10 cellular contexts compared by ENCODE assay signal in the genomic region with DNA sequence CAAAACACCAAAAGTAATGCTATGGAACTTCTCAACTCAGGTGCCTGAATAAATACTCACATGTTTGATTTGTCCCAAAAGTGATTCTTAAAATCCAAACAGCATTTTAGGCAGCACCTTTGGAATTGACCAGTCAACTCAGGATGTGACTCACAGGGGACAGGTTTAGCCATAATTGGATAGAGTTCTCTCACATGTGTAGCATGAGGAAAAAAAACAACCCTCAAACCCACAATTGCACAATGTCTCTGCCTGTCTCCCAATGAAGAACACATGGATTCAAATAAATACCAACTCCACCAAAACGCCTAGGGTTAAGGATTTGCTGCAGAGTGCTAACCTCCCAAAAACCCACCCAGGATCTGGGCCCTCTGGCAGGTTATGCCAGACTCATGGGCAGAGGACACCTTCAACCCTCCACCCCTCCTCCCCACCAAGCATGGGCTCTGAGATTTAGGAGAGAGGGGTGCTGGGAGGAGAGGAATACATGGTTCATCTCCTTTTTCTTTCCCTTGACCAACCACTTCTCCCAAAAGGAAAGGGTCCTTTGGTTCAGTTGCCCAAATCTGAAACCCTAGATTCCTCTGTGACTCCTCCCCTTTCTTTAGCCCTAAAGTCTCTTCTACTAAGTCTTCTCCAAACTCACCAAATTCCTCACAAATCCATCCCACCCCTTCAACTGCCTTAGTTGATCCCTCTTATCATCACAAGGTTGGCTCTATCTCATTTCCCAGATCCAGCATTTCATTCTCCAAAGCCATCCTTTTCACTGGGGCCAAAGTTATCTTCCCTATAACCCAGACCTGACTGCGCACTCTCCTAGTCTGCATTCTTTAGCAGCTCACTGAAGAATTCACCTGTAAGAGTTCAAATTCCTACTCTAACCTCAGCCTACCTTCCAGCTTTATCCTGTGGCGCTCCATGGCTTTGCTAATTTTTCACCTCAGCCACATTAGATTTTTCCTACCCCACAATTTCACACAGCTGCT. TPM values are rescaled to one million over a fixed set of nuclear protein-coding genes. Genes with fewer than 3 reads are reported as not detected.
DNase-seq lines count a peak whose midpoint lies in the region; ATAC-seq and TF ChIP-seq lines count a peak whose summit lies in the region.
"Had no signal": no experiment of that assay in that cellular context is flagged by ENCODE, and none has a peak within 500 bp of the region (broad histone marks: within the 10 kb centered on the region; RNA-seq: fewer than 3 reads in every experiment).

No MANE protein-coding gene starts in this region.

- H3K4me1 Mint-ChIP-seq in CD14-positive monocyte, result peaks cover 53% of the 10 kb centered on the region

- H3K4me3 ChIP-seq in DND-41 (ENCODE audit: low read depth in 1 of 2, low read length in 2 of 2) (no peak overlapping the region), mammary epithelial cell (replicated peaks in 1 of 3; ENCODE audit: insufficient read depth in 1 of 3, low read depth in 2 of 3, low read length in 3 of 3) (peak overlapping the region in 1 of 3 experiments; percentile 21)

- CTCF ChIA-PET in mammary epithelial cell (lab: Charles Lee; ENCODE audit: low non-redundant PET), result no interaction called here

- H3K27ac ChIP-seq in DND-41 (ENCODE audit: low read length) (no peak overlapping the region), mammary epithelial cell (ENCODE audit: insufficient read depth, low read depth, low read length) (peak overlapping the region; percentile 47)

- dilution Hi-C loops in mammary epithelial cell (cut with HindIII; ENCODE audit: low sequenced_read_pairs), result loop anchor here (5.0 kb wide), 1 partner anchor 104 kb away; no protein-coding TSS in a partner anchor

- no peak for DNase-seq in DND-41
- peak; percentile 25 for DNase-seq in LoVo (ENCODE audit: low spot score)
- DNase-seq in mammary epithelial cell, result peak; percentile 90
- no peak for DNase-seq in omental fat pad (ENCODE audit: low spot score)
- DNase-seq in NCI-H2081 treated with DMSO at 0.1 percent for 48 hours (lab: John Stamatoyannopoulos, UW), result no peak
- no peak for DNase-seq in CD14-positive monocyte (ENCODE audit: low spot score)
- DNase-seq: activated B cell treated with CpG ODN at 0.5 μM for 24 hours; stimulated activated CD4-positive, alpha-beta T cell treated with anti-CD3 and anti-CD28 coated beads, Interleukin-4, amount 100 ng/mL, for 24 hours had no signal

- H3K36me3 Mint-ChIP-seq in CD14-positive monocyte, result peaks cover 0 to 6% of the 10 kb centered on the region in 2 donors

- H3K9me3 ChIP-seq in DND-41 (ENCODE audit: insufficient read depth, low read length, severe bottlenecking), result no peaks in the 10 kb centered on the region
- no peaks in the 10 kb centered on the region for H3K9me3 ChIP-seq in mammary epithelial cell (replicated peaks; ENCODE audit: insufficient read depth, low read length)

- H4K20me1 ChIP-seq in DND-41 (ENCODE audit: insufficient read depth, low read length), result peaks cover 76% of the 10 kb centered on the region
- H4K20me1 ChIP-seq in mammary epithelial cell (ENCODE audit: insufficient read depth, low read length), result peaks cover 3% of the 10 kb centered on the region

- H2AFZ ChIP-seq in DND-41 (ENCODE audit: low read depth, low read length) (no peak overlapping the region), mammary epithelial cell (ENCODE audit: low read depth, low read length) (no peak overlapping the region)

- H3K27ac Mint-ChIP-seq in CD14-positive monocyte, result no peak overlapping the region
- H3K27ac Mint-ChIP-seq: activated B cell treated with CpG ODN at 0.5 μM for 24 hours had no signal

- H3K27me3 Mint-ChIP-seq in CD14-positive monocyte (ENCODE audit: low read depth in 3 of 3), result peaks cover 0 to 5% (median 0%) of the 10 kb centered on the region in 3 donors
- H3K27me3 Mint-ChIP-seq: activated B cell treated with CpG ODN at 0.5 μM for 24 hours had no signal

- H3K79me2 ChIP-seq in DND-41 (ENCODE audit: insufficient read depth, low read length) (peaks cover 99% of the 10 kb centered on the region), mammary epithelial cell (ENCODE audit: insufficient read depth, low read length) (peaks cover 99% of the 10 kb centered on the region)

- no TSS peak for BruUV-seq in mammary epithelial cell (replicated peaks; lab: Mats Ljungman, UMichigan)

- TF ChIP-seq CTCF in DND-41 (IDR thresholded peaks at IDR 0.05; ENCODE audit: borderline replicate concordance, extremely low read depth, low read length, poor library complexity, severe bottlenecking) (no peak), mammary epithelial cell (conservative IDR thresholded peaks at IDR 0.05 in 1 of 2, IDR thresholded peaks at IDR 0.05 in 1 of 2; ENCODE audit: extremely low read depth in 1 of 2, insufficient read depth in 1 of 2, low read depth in 1 of 2, low read length in 2 of 2) (no peak), omental fat pad (IDR thresholded peaks at IDR 0.05) (no peak), CD14-positive monocyte (IDR thresholded peaks at IDR 0.05) (no peak)

- ATAC-seq in DND-41 (ENCODE audit: insufficient read depth, low read depth) (no peak), omental fat pad (ENCODE audit: low FRiP score) (peak; percentile 27), GM18867 (IDR thresholded peaks at IDR 0.05; ENCODE audit: unreplicated experiment) (no peak), HG02981 (IDR thresholded peaks at IDR 0.05; ENCODE audit: unreplicated experiment) (no peak)

- 67% methylated on average over 3 of the region's 3 CpGs for WGBS in mammary epithelial cell (ENCODE audit: low coverage, missing lambda C conversion rate)

- H3K9me3 Mint-ChIP-seq in CD14-positive monocyte, result peaks cover 0 to 3% (median 0%) of the 10 kb centered on the region in 7 donors
- H3K9me3 Mint-ChIP-seq: activated B cell treated with CpG ODN at 0.5 μM for 24 hours had no signal

- in situ Hi-C loops in mammary epithelial cell (cut with MboI; ENCODE audit: low sequenced_read_pairs in 2 of 2), result no loop called here

- no peak overlapping the region for H3K9ac ChIP-seq in DND-41 (ENCODE audit: low read depth, low read length)
- no peak overlapping the region for H3K9ac ChIP-seq in mammary epithelial cell (ENCODE audit: insufficient read depth, low read length)

- H3K36me3 ChIP-seq in DND-41 (ENCODE audit: insufficient read depth, low read length) (no peaks in the 10 kb centered on the region), mammary epithelial cell (ENCODE audit: insufficient read depth, low read length) (peaks cover 3% of the 10 kb centered on the region)

- H3K4me2 ChIP-seq in DND-41 (ENCODE audit: insufficient read depth, low read length) (peak overlapping the region; percentile 5; the same call in 1 of the 2 replicates), mammary epithelial cell (ENCODE audit: insufficient read depth, low read depth, low read length) (peak overlapping the region; percentile 69)

- H3K4me3 Mint-ChIP-seq in CD14-positive monocyte, result no peak overlapping the region
- H3K4me3 Mint-ChIP-seq: activated B cell treated with CpG ODN at 0.5 μM for 24 hours had no signal

- H3K4me1 ChIP-seq in DND-41 (ENCODE audit: insufficient read depth, low read length) (peaks cover 7% of the 10 kb centered on the region), mammary epithelial cell (ENCODE audit: insufficient read depth, low read length) (peaks cover 59% of the 10 kb centered on the region)

- H3K27me3 ChIP-seq in DND-41 (ENCODE audit: insufficient read depth, low read length, poor library complexity), result no peaks in the 10 kb centered on the region
- no peaks in the 10 kb centered on the region for H3K27me3 ChIP-seq in mammary epithelial cell (ENCODE audit: insufficient read depth, low read length)

- intact Hi-C loops in mammary epithelial cell (cut with micrococcal nuclease) (no loop called here), CD14-positive monocyte (cut with micrococcal nuclease) (no loop called here)

RNA-seq across cellular contexts. Expression of a gene that starts 7.7 kb away (rescaled TPM):
- total RNA-seq in mammary epithelial cell, result 100 to 1,000 TPM in 1 of 2 donors, 10 to 100 TPM in 1; 76.3 to 171 TPM
- 49.6 TPM for polyA plus RNA-seq in mammary epithelial cell
- polyA minus RNA-seq in mammary epithelial cell, result 117 TPM
- total RNA-seq in omental fat pad, result 100 to 1,000 TPM in 1 of 4 donors, 10 to 100 TPM in 3; 69.3 to 100 (median 84.7) TPM
- 1 to 10 TPM; 3.5 to 5.0 TPM for polyA plus RNA-seq in CD14-positive monocyte

Comparison
In these comparisons a context has a peak if more than half of its experiments do, and no peak if none do; other contexts are left out.
1. DNase-seq: peak in LoVo (single experiment) and mammary epithelial cell (single experiment); none in DND-41 (single experiment), omental fat pad (single experiment), NCI-H2081 treated with DMSO at 0.1 percent for 48 hours (single experiment) and CD14-positive monocyte (single experiment).